In the genomic region with DNA sequence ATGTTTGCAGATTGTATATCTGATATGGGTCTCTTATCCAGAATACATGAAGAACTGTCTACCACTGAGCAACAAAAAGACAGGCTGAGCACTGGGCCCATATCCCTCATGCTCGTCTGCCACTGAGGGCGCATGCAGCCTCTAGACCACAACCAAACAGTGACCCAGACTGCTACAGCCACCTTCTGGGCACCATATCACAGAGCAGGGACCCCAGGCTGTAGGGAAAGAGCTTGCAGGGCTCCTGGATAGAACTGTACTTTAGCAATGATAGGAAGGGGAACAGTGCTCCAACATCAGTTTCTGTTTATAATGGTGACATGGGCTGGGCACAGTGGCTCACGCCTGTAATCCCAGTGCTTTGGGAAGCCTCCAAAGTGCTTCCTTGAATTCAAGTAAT, we compare ENCODE assay signal across 36 cellular contexts. TPM values are rescaled to one million over a fixed set of nuclear protein-coding genes. Genes with fewer than 3 reads are reported as not detected.
DNase-seq lines count a peak whose midpoint lies in the region; ATAC-seq, FAIRE-seq and TF ChIP-seq lines count a peak whose summit lies in the region.
"Had no signal": no experiment of that assay in that cellular context is flagged by ENCODE, and none has a peak within 500 bp of the region (broad histone marks: within the 10 kb centered on the region; RNA-seq: fewer than 3 reads in every experiment).

No MANE protein-coding gene starts in this region.

- ATAC-seq in WTC11: peak; percentile 84
- ATAC-seq in HepG2: peak; percentile 92
- no peak for ATAC-seq in activated CD4-positive, CD25-positive, alpha-beta regulatory T cell treated with anti-CD3 and anti-CD28 coated beads, Interleukin-2, amount 50 U/mL, for 24 hours
- no peak for ATAC-seq in GM21723 (IDR thresholded peaks at IDR 0.05; ENCODE audit: unreplicated experiment)
- ATAC-seq: activated CD4-positive, alpha-beta T cell treated with anti-CD3 and anti-CD28 coated beads for 36 hours; activated CD8-positive, alpha-beta T cell treated with anti-CD3 and anti-CD28 coated beads for 36 hours; body of pancreas; mucosa of descending colon; natural killer cell; stimulated activated effector memory CD8-positive, alpha-beta T cell treated with anti-CD3 and anti-CD28 coated beads, Interleukin-12 subunit alpha, Interleukin-12 subunit beta, amount 100 ng/mL, for 72 hours had no signal

- H3K27ac ChIP-seq in HepG2 (ENCODE audit: extremely low read length, insufficient read depth, low read length) (no peak overlapping the region), sigmoid colon (no peak overlapping the region), thyroid gland (no peak overlapping the region)
- H3K27ac ChIP-seq: body of pancreas, esophagus squamous epithelium, HL-60, PC-9 had no signal

- CTCF ChIA-PET in WTC11 (lab: Charles Lee): interaction anchor here (0.6 to 1.7 kb wide), 6 partner anchors 12 to 175 kb away, joined by 3 to 8 read pairs (median 3); partner anchors contain the start of gene CAPN3
- CTCF ChIA-PET in HepG2 (lab: Yijun Ruan, JAX; ENCODE audit: low intra/inter-chr PET ratio, low total read pairs): no interaction called here

- H4K20me1 ChIP-seq in HepG2 (ENCODE audit: insufficient read depth, low read length): no peaks in the 10 kb centered on the region

- H2AFZ ChIP-seq in HepG2 (ENCODE audit: low read length): no peak overlapping the region
- H2AFZ ChIP-seq: PC-9 had no signal

- TF ChIP-seq EP300 in HepG2 (IDR thresholded peaks at IDR 0.05; ENCODE audit: low read depth in 2 of 2, low read length in 2 of 2): no peak
- TF ChIP-seq EP300 in HepG2 (CRISPR knock-in tag; IDR thresholded peaks at IDR 0.05; ENCODE audit: borderline replicate concordance): no peak
- TF ChIP-seq EP300 in sigmoid colon (IDR thresholded peaks at IDR 0.05): no peak

- H3K27ac Mint-ChIP-seq in WTC11: no peak overlapping the region
- H3K27ac Mint-ChIP-seq: activated CD4-positive, alpha-beta T cell treated with anti-CD3 and anti-CD28 coated beads for 36 hours; activated CD8-positive, alpha-beta T cell treated with anti-CD3 and anti-CD28 coated beads for 36 hours; activated T-helper 1 cell treated with anti-CD3 and anti-CD28 coated beads, Interleukin-12 subunit alpha, Interleukin-12 subunit beta, Interleukin-2, Interleukin-4 antibody, amounts not matched to agents 30 ng/mL and 10 ng/mL and 1 ng/mL, durations not matched to agents 14 hours and 24 hours and 36 hours; natural killer cell; stimulated activated effector memory CD8-positive, alpha-beta T cell treated with anti-CD3 and anti-CD28 coated beads, Interleukin-12 subunit alpha, Interleukin-12 subunit beta, amount 100 ng/mL, for 72 hours; T-helper 2 cell treated with Interferon-gamma antibody and Interleukin-4, amounts not matched to agents 5 μg/mL and 100 μg/mL, for 36 hours; type B pancreatic cell had no signal

- H3K9me3 Mint-ChIP-seq in WTC11: no peaks in the 10 kb centered on the region
- H3K9me3 Mint-ChIP-seq: activated CD8-positive, alpha-beta T cell treated with anti-CD3 and anti-CD28 coated beads for 36 hours; activated T-helper 1 cell treated with anti-CD3 and anti-CD28 coated beads, Interleukin-12 subunit alpha, Interleukin-12 subunit beta, Interleukin-2, Interleukin-4 antibody, amounts not matched to agents 30 ng/mL and 10 ng/mL and 1 ng/mL, durations not matched to agents 14 hours and 24 hours and 36 hours; CD14-positive monocyte; natural killer cell; stimulated activated effector memory CD8-positive, alpha-beta T cell treated with anti-CD3 and anti-CD28 coated beads, Interleukin-12 subunit alpha, Interleukin-12 subunit beta, amount 100 ng/mL, for 72 hours; T-helper 2 cell treated with Interferon-gamma antibody and Interleukin-4, amounts not matched to agents 5 μg/mL and 100 μg/mL, for 36 hours; type B pancreatic cell had no signal

- intact Hi-C loops in HepG2 (cut with micrococcal nuclease; ENCODE audit: unreplicated experiment) (loop anchor here (10.0 kb wide), 1 partner anchor 49 kb away; no protein-coding TSS in a partner anchor), sigmoid colon (cut with DNase I) (no loop called here), thyroid gland (cut with DNase I) (no loop called here)

- no peaks in the 10 kb centered on the region for H3K36me3 Mint-ChIP-seq in WTC11

- in situ Hi-C loops in HepG2 (cut with HindIII; ENCODE audit: extremely low pct_ligation_motif_present, low pct_unique_long_range_greater_than_20kb): no loop called here

- WGBS in HepG2 (ENCODE audit: low lambda C conversion rate): 53% methylated on average over 3 of the region's 3 CpGs
- 46 to 53% methylated on average over 3 of the region's 3 CpGs for WGBS in sigmoid colon, 2 donors
- WGBS in thyroid gland, 2 donors: 46 to 52% methylated on average over 3 of the region's 3 CpGs

- no peak overlapping the region for H3K9ac ChIP-seq in HepG2 (ENCODE audit: insufficient read depth, low read depth, low read length)

- H3K4me2 ChIP-seq in HepG2 (ENCODE audit: low read depth, low read length): no peak overlapping the region
- H3K4me2 ChIP-seq: PC-9 had no signal

- DNase-seq in D341Med (ENCODE audit: low spot score): peak; percentile 20
- DNase-seq in NAMALWA (ENCODE audit: low spot score): peak; percentile 8
- DNase-seq in WTC11 (ENCODE audit: low spot score): no peak
- DNase-seq in HepG2 (ENCODE audit: low spot score): peak; percentile 24
- DNase-seq in sigmoid colon: no peak
- no peak for DNase-seq in thyroid gland
- DNase-seq: activated CD4-positive, alpha-beta T cell treated with anti-CD3 and anti-CD28 coated beads for 36 hours; activated CD8-positive, alpha-beta memory T cell treated with anti-CD3 and anti-CD28 coated beads, Interleukin-2, amount 50 U/mL, for 48 hours; activated CD8-positive, alpha-beta T cell treated with anti-CD3 and anti-CD28 coated beads for 36 hours; activated naive CD4-positive, alpha-beta T cell treated with anti-CD3 and anti-CD28 coated beads, Interleukin-2, amount 50 U/mL, for 16 hours; body of pancreas; cerebellar nuclear complex; dermis blood vessel endothelial cell; DND-41; esophagus squamous epithelium; Karpas-422; kidney glomerular epithelial cell; mucosa of descending colon; natural killer cell; NCI-H1436; NCI-H2081; NCI-H748 treated with DMSO at 0.1 percent for 48 hours; PC-9 had no signal

- H3K36me3 ChIP-seq in HepG2 (replicated peaks in 1 of 2; ENCODE audit: control insufficient read depth in 1 of 2, insufficient read depth in 2 of 2, low read length in 2 of 2) (peaks cover 0 to 5% of the 10 kb centered on the region in 2 experiments; a peak in 1 of 5 replicates), sigmoid colon (peaks cover 0 to 54% (median 7%) of the 10 kb centered on the region in 4 donors), thyroid gland (peaks cover 0 to 19% of the 10 kb centered on the region in 2 donors)

- BruUV-seq in HepG2 (replicated peaks; lab: Mats Ljungman, UMichigan): no TSS peak

- no peaks in the 10 kb centered on the region for H3K27me3 Mint-ChIP-seq in WTC11 (ENCODE audit: low read depth)
- H3K27me3 Mint-ChIP-seq: activated CD4-positive, alpha-beta T cell treated with anti-CD3 and anti-CD28 coated beads for 36 hours; activated CD8-positive, alpha-beta T cell treated with anti-CD3 and anti-CD28 coated beads for 36 hours; type B pancreatic cell had no signal

- H3K4me1 ChIP-seq in HepG2 (ENCODE audit: insufficient read depth, low read length) (peaks cover 15% of the 10 kb centered on the region), sigmoid colon (no peaks in the 10 kb centered on the region), thyroid gland (no peaks in the 10 kb centered on the region)
- H3K4me1 ChIP-seq: body of pancreas, esophagus squamous epithelium had no signal

- no peak for TF ChIP-seq CTCF in WTC11 (IDR thresholded peaks at IDR 0.05)
- TF ChIP-seq CTCF in HepG2 (CRISPR knock-in tag; IDR thresholded peaks at IDR 0.05): peak; percentile 67
- TF ChIP-seq CTCF in sigmoid colon (IDR thresholded peaks at IDR 0.05): no peak
- no peak for TF ChIP-seq CTCF in thyroid gland (IDR thresholded peaks at IDR 0.05)

- POLR2A ChIA-PET in WTC11 (lab: Charles Lee) (no interaction called here), HepG2 (lab: Yijun Ruan, JAX) (interaction anchor here (1.3 kb wide), 1 partner anchor 40 kb away, joined by 5 read pairs; the partner anchor contains the start of genes GANC and TMEM87A)

- no peaks in the 10 kb centered on the region for H3K79me2 ChIP-seq in HepG2 (ENCODE audit: insufficient read depth, low read length)

- no peaks in the 10 kb centered on the region for H3K27me3 ChIP-seq in HepG2 (ENCODE audit: control insufficient read depth in 1 of 2, insufficient read depth in 2 of 2, low read length in 2 of 2)
- H3K27me3 ChIP-seq in sigmoid colon: no peaks in the 10 kb centered on the region
- no peaks in the 10 kb centered on the region for H3K27me3 ChIP-seq in thyroid gland
- H3K27me3 ChIP-seq: body of pancreas, esophagus squamous epithelium had no signal

- no peak for FAIRE-seq in HepG2 (lab: Jason Lieb, UNC)
- FAIRE-seq: endometrium, frontal cortex, H54 had no signal

- H3K4me1 Mint-ChIP-seq in WTC11: no peaks in the 10 kb centered on the region
- H3K4me1 Mint-ChIP-seq: CD14-positive monocyte; natural killer cell; stimulated activated effector memory CD8-positive, alpha-beta T cell treated with anti-CD3 and anti-CD28 coated beads, Interleukin-12 subunit alpha, Interleukin-12 subunit beta, amount 100 ng/mL, for 72 hours had no signal

- no peak overlapping the region for H3K4me3 Mint-ChIP-seq in WTC11
- H3K4me3 Mint-ChIP-seq: activated CD4-positive, alpha-beta T cell treated with anti-CD3 and anti-CD28 coated beads for 36 hours; activated CD8-positive, alpha-beta T cell treated with anti-CD3 and anti-CD28 coated beads for 36 hours; activated T-helper 1 cell treated with anti-CD3 and anti-CD28 coated beads, Interleukin-12 subunit alpha, Interleukin-12 subunit beta, Interleukin-2, Interleukin-4 antibody, amounts not matched to agents 30 ng/mL and 10 ng/mL and 1 ng/mL, durations not matched to agents 14 hours and 24 hours and 36 hours; CD14-positive monocyte; natural killer cell; stimulated activated effector memory CD8-positive, alpha-beta T cell treated with anti-CD3 and anti-CD28 coated beads, Interleukin-12 subunit alpha, Interleukin-12 subunit beta, amount 100 ng/mL, for 72 hours; T-helper 2 cell treated with Interferon-gamma antibody and Interleukin-4, amounts not matched to agents 5 μg/mL and 100 μg/mL, for 36 hours; type B pancreatic cell had no signal

- peak; percentile 25; the same call in 1 of the 2 replicates for TF ChIP-seq RAD21 in HepG2 (CRISPR knock-in tag; IDR thresholded peaks at IDR 0.05)

- no peak for TF ChIP-seq POLR2A in HepG2 (IDR thresholded peaks at IDR 0.05; ENCODE audit: insufficient read depth in 1 of 2, low read depth in 2 of 2, low read length in 2 of 2)
- TF ChIP-seq POLR2A in sigmoid colon (IDR thresholded peaks at IDR 0.05): no peak
- no peak for TF ChIP-seq POLR2A in thyroid gland (IDR thresholded peaks at IDR 0.05)

- H3K9me3 ChIP-seq in HepG2 (ENCODE audit: low read length): no peaks in the 10 kb centered on the region
- no peaks in the 10 kb centered on the region for H3K9me3 ChIP-seq in sigmoid colon
- no peaks in the 10 kb centered on the region for H3K9me3 ChIP-seq in thyroid gland
- H3K9me3 ChIP-seq: body of pancreas, esophagus squamous epithelium, mucosa of descending colon had no signal

- no peak overlapping the region for H3K4me3 ChIP-seq in HepG2 (replicated peaks in 1 of 3; ENCODE audit: insufficient read depth in 1 of 3, low read depth in 2 of 3, low read length in 3 of 3)
- H3K4me3 ChIP-seq in sigmoid colon: no peak overlapping the region
- H3K4me3 ChIP-seq in thyroid gland (replicated peaks in 1 of 3): no peak overlapping the region
- H3K4me3 ChIP-seq: body of pancreas, esophagus squamous epithelium, lung, mucosa of descending colon, PC-9 had no signal

RNA-seq across cellular contexts. Expression of gene TMEM87A, which starts 40.2 kb away (rescaled TPM):
- total RNA-seq in WTC11 (2021): 28.6 to 32.4 TPM (median 30.5 TPM) in 3 replicates
- total RNA-seq in HepG2 (2016; rRNA removed; fragmentation: Illumina TruSeq; extraction: Trizol): 22.8 and 42.8 TPM in 2 replicates
- total RNA-seq in HepG2 (2016; cell fraction: cytosol; rRNA removed; fragmentation: Illumina TruSeq; extraction: Trizol; ENCODE audit: low read depth): 11.9 and 16.6 TPM in 2 replicates
- total RNA-seq in HepG2 (2016; cell fraction: insoluble cytoplasmic fraction; rRNA removed; fragmentation: Illumina TruSeq; extraction: Trizol): 25.0 and 47.5 TPM in 2 replicates
- total RNA-seq in HepG2 (2016; cell fraction: membrane; rRNA removed; fragmentation: Illumina TruSeq; extraction: Trizol): 12.6 and 12.9 TPM in 2 replicates
- 48.3 and 62.3 TPM in 2 replicates for total RNA-seq in HepG2 (2016; cell fraction: nucleus; rRNA removed; fragmentation: Illumina TruSeq; extraction: Trizol)
- 14.3 and 20.2 TPM in 2 replicates for polyA plus RNA-seq in HepG2 (2011; rRNA removed)
- polyA plus RNA-seq in HepG2 (2011; cell fraction: cytosol; rRNA removed): 11.2 and 15.4 TPM in 2 replicates
- 12.5 and 13.5 TPM in 2 replicates for polyA plus RNA-seq in HepG2 (2011; cell fraction: nucleus; rRNA removed)
- polyA plus RNA-seq in HepG2 (2012): 22.1 and 23.3 TPM in 2 replicates
- polyA plus RNA-seq in HepG2 (2016; cell fraction: cytosol; fragmentation: Illumina TruSeq; extraction: Trizol; ENCODE audit: low read depth): 2.2 and 2.5 TPM in 2 replicates
- 15.5 and 18.1 TPM in 2 replicates for polyA plus RNA-seq in HepG2 (2016; cell fraction: insoluble cytoplasmic fraction; fragmentation: Illumina TruSeq; extraction: Trizol; ENCODE audit: low read depth)
- polyA plus RNA-seq in HepG2 (2016; cell fraction: membrane; fragmentation: Illumina TruSeq; extraction: Trizol; ENCODE audit: low read depth): 5.0 and 5.3 TPM in 2 replicates
- 59.5 and 62.1 TPM in 2 replicates for polyA plus RNA-seq in HepG2 (2016; cell fraction: nucleus; fragmentation: Illumina TruSeq; extraction: Trizol; ENCODE audit: insufficient read depth, low read depth)
- polyA minus RNA-seq in HepG2 (2011; rRNA and poly(A)+ RNA removed; ENCODE audit: low replicate concordance): 45.9 and 59.8 TPM in 2 replicates
- 28.0 and 29.7 TPM in 2 replicates for polyA minus RNA-seq in HepG2 (2011; cell fraction: cytosol; rRNA and poly(A)+ RNA removed)
- polyA minus RNA-seq in HepG2 (2011; cell fraction: nucleus; rRNA and poly(A)+ RNA removed): 63.4 and 64.1 TPM in 2 replicates
- 10 to 100 TPM; 32.7 to 45.3 (median 42.6) TPM for total RNA-seq in sigmoid colon
- 10 to 100 TPM in 2 of 3 donors, 1 to 10 TPM in 1; 9.6 to 44.7 (median 18.3) TPM for polyA plus RNA-seq in sigmoid colon
- 100 to 1,000 TPM; 106 to 187 (median 125) TPM for total RNA-seq in thyroid gland

RNA-seq across cellular contexts. Expression of gene GANC, which starts 40.5 kb away (rescaled TPM):
- total RNA-seq in WTC11 (2021) (18.5 to 20.5 TPM (median 19.6 TPM) in 3 replicates), HepG2 (2016; rRNA removed; fragmentation: Illumina TruSeq; extraction: Trizol) (21.0 and 25.8 TPM in 2 replicates), sigmoid colon (10 to 100 TPM; 18.9 to 34.1 (median 22.9) TPM), thyroid gland (10 to 100 TPM; 19.9 to 49.4 (median 22.2) TPM)
- 9.8 TPM in 2 replicates for total RNA-seq in HepG2 (2016; cell fraction: cytosol; rRNA removed; fragmentation: Illumina TruSeq; extraction: Trizol; ENCODE audit: low read depth)
- 19.0 and 27.6 TPM in 2 replicates for total RNA-seq in HepG2 (2016; cell fraction: insoluble cytoplasmic fraction; rRNA removed; fragmentation: Illumina TruSeq; extraction: Trizol)
- total RNA-seq in HepG2 (2016; cell fraction: membrane; rRNA removed; fragmentation: Illumina TruSeq; extraction: Trizol): 14.0 and 14.8 TPM in 2 replicates
- total RNA-seq in HepG2 (2016; cell fraction: nucleus; rRNA removed; fragmentation: Illumina TruSeq; extraction: Trizol): 19.9 and 25.0 TPM in 2 replicates
- polyA plus RNA-seq in HepG2 (2011; rRNA removed) (15.5 and 17.0 TPM in 2 replicates), sigmoid colon (10 to 100 TPM in 2 of 3 donors, 1 to 10 TPM in 1; 9.0 to 19.9 (median 16.8) TPM)
- polyA plus RNA-seq in HepG2 (2011; cell fraction: cytosol; rRNA removed): 7.5 and 9.8 TPM in 2 replicates
- 22.7 and 23.2 TPM in 2 replicates for polyA plus RNA-seq in HepG2 (2011; cell fraction: nucleus; rRNA removed)
- 13.7 and 17.9 TPM in 2 replicates for polyA plus RNA-seq in HepG2 (2012)
- polyA plus RNA-seq in HepG2 (2016; cell fraction: cytosol; fragmentation: Illumina TruSeq; extraction: Trizol; ENCODE audit: low read depth): 3.0 and 4.0 TPM in 2 replicates
- 18.6 and 21.0 TPM in 2 replicates for polyA plus RNA-seq in HepG2 (2016; cell fraction: insoluble cytoplasmic fraction; fragmentation: Illumina TruSeq; extraction: Trizol; ENCODE audit: low read depth)
- 8.0 and 9.1 TPM in 2 replicates for polyA plus RNA-seq in HepG2 (2016; cell fraction: membrane; fragmentation: Illumina TruSeq; extraction: Trizol; ENCODE audit: low read depth)
- 22.3 and 28.4 TPM in 2 replicates for polyA plus RNA-seq in HepG2 (2016; cell fraction: nucleus; fragmentation: Illumina TruSeq; extraction: Trizol; ENCODE audit: insufficient read depth, low read depth)
- 15.5 and 19.2 TPM in 2 replicates for polyA minus RNA-seq in HepG2 (2011; rRNA and poly(A)+ RNA removed; ENCODE audit: low replicate concordance)
- polyA minus RNA-seq in HepG2 (2011; cell fraction: cytosol; rRNA and poly(A)+ RNA removed): 6.4 and 7.0 TPM in 2 replicates
- polyA minus RNA-seq in HepG2 (2011; cell fraction: nucleus; rRNA and poly(A)+ RNA removed): 31.2 and 34.4 TPM in 2 replicates

RNA-seq across cellular contexts. Expression of gene CAPN3, which starts 45.8 kb away (rescaled TPM):
- total RNA-seq in WTC11 (2021) (0.70 to 1.4 TPM (median 1.3 TPM) in 3 replicates), HepG2 (2016; rRNA removed; fragmentation: Illumina TruSeq; extraction: Trizol) (0.90 and 1.3 TPM in 2 replicates), sigmoid colon (10 to 100 TPM in 2 of 4 donors, 1 to 10 TPM in 2; 5.4 to 18.8 (median 8.6) TPM), thyroid gland (1 to 10 TPM; 3.0 to 6.8 (median 4.0) TPM)
- 0.51 and 0.71 TPM in 2 replicates for total RNA-seq in HepG2 (2016; cell fraction: cytosol; rRNA removed; fragmentation: Illumina TruSeq; extraction: Trizol; ENCODE audit: low read depth)
- total RNA-seq in HepG2 (2016; cell fraction: insoluble cytoplasmic fraction; rRNA removed; fragmentation: Illumina TruSeq; extraction: Trizol): 0.61 and 1.3 TPM in 2 replicates
- total RNA-seq in HepG2 (2016; cell fraction: membrane; rRNA removed; fragmentation: Illumina TruSeq; extraction: Trizol): 1.4 TPM in 2 replicates
- 1.7 and 2.9 TPM in 2 replicates for total RNA-seq in HepG2 (2016; cell fraction: nucleus; rRNA removed; fragmentation: Illumina TruSeq; extraction: Trizol)
- polyA plus RNA-seq in HepG2 (2011; rRNA removed) (3.7 and 4.6 TPM in 2 replicates), sigmoid colon (10 to 100 TPM in 1 of 3 donors, 1 to 10 TPM in 2; 4.4 to 11.4 (median 5.4) TPM)
- 2.0 and 3.1 TPM in 2 replicates for polyA plus RNA-seq in HepG2 (2011; cell fraction: cytosol; rRNA removed)
- polyA plus RNA-seq in HepG2 (2011; cell fraction: nucleus; rRNA removed): 15.5 and 18.2 TPM in 2 replicates
- 1.5 and 2.8 TPM in 2 replicates for polyA plus RNA-seq in HepG2 (2012)
- 0.97 and 0.99 TPM in 2 replicates for polyA plus RNA-seq in HepG2 (2016; cell fraction: cytosol; fragmentation: Illumina TruSeq; extraction: Trizol; ENCODE audit: low read depth)
- polyA plus RNA-seq in HepG2 (2016; cell fraction: insoluble cytoplasmic fraction; fragmentation: Illumina TruSeq; extraction: Trizol; ENCODE audit: low read depth): 1.1 and 2.3 TPM in 2 replicates
- 0.72 and 1.1 TPM in 2 replicates for polyA plus RNA-seq in HepG2 (2016; cell fraction: membrane; fragmentation: Illumina TruSeq; extraction: Trizol; ENCODE audit: low read depth)
- 3.9 and 5.1 TPM in 2 replicates for polyA plus RNA-seq in HepG2 (2016; cell fraction: nucleus; fragmentation: Illumina TruSeq; extraction: Trizol; ENCODE audit: insufficient read depth, low read depth)
- polyA minus RNA-seq in HepG2 (2011; rRNA and poly(A)+ RNA removed; ENCODE audit: low replicate concordance): 1.6 and 2.5 TPM in 2 replicates
- polyA minus RNA-seq in HepG2 (2011; cell fraction: cytosol; rRNA and poly(A)+ RNA removed): 0.79 and 1.1 TPM in 2 replicates
- 1.6 and 2.1 TPM in 2 replicates for polyA minus RNA-seq in HepG2 (2011; cell fraction: nucleus; rRNA and poly(A)+ RNA removed)
- total RNA-seq: A172 had no signal

Comparison
In these comparisons a context has a peak if more than half of its experiments do, and no peak if none do; other contexts are left out.
1. DNase-seq: peak in D341Med (single experiment), NAMALWA (single experiment) and HepG2 (single experiment); none in WTC11 (single experiment), sigmoid colon (single experiment) and thyroid gland (0 of 2).
2. ATAC-seq: peak in WTC11 (single experiment) and HepG2 (single experiment); none in activated CD4-positive, CD25-positive, alpha-beta regulatory T cell treated with anti-CD3 and anti-CD28 coated beads, Interleukin-2, amount 50 U/mL, for 24 hours (0 of 2) and GM21723 (single experiment).